2 cellular contexts compared by ENCODE assay signal in the genomic region with DNA sequence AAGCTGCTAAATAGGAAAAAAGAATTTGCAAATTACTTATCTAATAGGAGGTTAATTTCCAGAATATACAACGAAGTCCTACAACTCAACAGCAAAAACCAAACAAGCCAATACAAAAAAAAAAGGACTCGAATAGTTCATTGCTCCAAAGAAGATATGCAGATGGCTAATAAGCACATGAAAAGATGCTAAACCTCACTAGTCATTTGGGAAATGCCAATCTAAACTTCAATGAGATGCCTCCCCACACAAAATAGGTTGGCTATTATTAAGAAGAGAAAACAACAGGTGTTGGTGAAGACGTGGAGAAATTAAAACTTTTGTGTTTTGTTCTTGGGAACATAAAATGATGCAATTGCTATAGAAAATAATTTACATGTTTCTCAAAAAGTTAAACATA.
A peak's percentile ranks its signal among the peaks of the same experiment; 100 is the strongest.
TF ChIP-seq lines count a peak whose summit lies in the region.

No MANE protein-coding gene starts in this region.

TF ChIP-seq in GM23338, 12 proteins besides CTCF, POLR2A, EP300 and RAD21:
- TF ChIP-seq ZNF331 (CRISPR knock-in tag; IDR thresholded peaks at IDR 0.05; ENCODE audit: low read depth) (no peak), NANOG (IDR thresholded peaks at IDR 0.05; ENCODE audit: borderline replicate concordance) (peak; percentile 86)
TF ChIP-seq in GM23338: peak in this region for 1.

TF ChIP-seq in H1, 55 proteins besides CTCF, POLR2A, EP300 and RAD21:
- TF ChIP-seq CHD2 (IDR thresholded peaks at IDR 0.05; ENCODE audit: low read length), result no peak
- no peak for TF ChIP-seq SIX5 (IDR thresholded peaks at IDR 0.05; ENCODE audit: low read depth, low read length)
- no peak for TF ChIP-seq CBX5 (IDR thresholded peaks at IDR 0.05; ENCODE audit: low read depth, low read length)
- TF ChIP-seq, protein P1, sequence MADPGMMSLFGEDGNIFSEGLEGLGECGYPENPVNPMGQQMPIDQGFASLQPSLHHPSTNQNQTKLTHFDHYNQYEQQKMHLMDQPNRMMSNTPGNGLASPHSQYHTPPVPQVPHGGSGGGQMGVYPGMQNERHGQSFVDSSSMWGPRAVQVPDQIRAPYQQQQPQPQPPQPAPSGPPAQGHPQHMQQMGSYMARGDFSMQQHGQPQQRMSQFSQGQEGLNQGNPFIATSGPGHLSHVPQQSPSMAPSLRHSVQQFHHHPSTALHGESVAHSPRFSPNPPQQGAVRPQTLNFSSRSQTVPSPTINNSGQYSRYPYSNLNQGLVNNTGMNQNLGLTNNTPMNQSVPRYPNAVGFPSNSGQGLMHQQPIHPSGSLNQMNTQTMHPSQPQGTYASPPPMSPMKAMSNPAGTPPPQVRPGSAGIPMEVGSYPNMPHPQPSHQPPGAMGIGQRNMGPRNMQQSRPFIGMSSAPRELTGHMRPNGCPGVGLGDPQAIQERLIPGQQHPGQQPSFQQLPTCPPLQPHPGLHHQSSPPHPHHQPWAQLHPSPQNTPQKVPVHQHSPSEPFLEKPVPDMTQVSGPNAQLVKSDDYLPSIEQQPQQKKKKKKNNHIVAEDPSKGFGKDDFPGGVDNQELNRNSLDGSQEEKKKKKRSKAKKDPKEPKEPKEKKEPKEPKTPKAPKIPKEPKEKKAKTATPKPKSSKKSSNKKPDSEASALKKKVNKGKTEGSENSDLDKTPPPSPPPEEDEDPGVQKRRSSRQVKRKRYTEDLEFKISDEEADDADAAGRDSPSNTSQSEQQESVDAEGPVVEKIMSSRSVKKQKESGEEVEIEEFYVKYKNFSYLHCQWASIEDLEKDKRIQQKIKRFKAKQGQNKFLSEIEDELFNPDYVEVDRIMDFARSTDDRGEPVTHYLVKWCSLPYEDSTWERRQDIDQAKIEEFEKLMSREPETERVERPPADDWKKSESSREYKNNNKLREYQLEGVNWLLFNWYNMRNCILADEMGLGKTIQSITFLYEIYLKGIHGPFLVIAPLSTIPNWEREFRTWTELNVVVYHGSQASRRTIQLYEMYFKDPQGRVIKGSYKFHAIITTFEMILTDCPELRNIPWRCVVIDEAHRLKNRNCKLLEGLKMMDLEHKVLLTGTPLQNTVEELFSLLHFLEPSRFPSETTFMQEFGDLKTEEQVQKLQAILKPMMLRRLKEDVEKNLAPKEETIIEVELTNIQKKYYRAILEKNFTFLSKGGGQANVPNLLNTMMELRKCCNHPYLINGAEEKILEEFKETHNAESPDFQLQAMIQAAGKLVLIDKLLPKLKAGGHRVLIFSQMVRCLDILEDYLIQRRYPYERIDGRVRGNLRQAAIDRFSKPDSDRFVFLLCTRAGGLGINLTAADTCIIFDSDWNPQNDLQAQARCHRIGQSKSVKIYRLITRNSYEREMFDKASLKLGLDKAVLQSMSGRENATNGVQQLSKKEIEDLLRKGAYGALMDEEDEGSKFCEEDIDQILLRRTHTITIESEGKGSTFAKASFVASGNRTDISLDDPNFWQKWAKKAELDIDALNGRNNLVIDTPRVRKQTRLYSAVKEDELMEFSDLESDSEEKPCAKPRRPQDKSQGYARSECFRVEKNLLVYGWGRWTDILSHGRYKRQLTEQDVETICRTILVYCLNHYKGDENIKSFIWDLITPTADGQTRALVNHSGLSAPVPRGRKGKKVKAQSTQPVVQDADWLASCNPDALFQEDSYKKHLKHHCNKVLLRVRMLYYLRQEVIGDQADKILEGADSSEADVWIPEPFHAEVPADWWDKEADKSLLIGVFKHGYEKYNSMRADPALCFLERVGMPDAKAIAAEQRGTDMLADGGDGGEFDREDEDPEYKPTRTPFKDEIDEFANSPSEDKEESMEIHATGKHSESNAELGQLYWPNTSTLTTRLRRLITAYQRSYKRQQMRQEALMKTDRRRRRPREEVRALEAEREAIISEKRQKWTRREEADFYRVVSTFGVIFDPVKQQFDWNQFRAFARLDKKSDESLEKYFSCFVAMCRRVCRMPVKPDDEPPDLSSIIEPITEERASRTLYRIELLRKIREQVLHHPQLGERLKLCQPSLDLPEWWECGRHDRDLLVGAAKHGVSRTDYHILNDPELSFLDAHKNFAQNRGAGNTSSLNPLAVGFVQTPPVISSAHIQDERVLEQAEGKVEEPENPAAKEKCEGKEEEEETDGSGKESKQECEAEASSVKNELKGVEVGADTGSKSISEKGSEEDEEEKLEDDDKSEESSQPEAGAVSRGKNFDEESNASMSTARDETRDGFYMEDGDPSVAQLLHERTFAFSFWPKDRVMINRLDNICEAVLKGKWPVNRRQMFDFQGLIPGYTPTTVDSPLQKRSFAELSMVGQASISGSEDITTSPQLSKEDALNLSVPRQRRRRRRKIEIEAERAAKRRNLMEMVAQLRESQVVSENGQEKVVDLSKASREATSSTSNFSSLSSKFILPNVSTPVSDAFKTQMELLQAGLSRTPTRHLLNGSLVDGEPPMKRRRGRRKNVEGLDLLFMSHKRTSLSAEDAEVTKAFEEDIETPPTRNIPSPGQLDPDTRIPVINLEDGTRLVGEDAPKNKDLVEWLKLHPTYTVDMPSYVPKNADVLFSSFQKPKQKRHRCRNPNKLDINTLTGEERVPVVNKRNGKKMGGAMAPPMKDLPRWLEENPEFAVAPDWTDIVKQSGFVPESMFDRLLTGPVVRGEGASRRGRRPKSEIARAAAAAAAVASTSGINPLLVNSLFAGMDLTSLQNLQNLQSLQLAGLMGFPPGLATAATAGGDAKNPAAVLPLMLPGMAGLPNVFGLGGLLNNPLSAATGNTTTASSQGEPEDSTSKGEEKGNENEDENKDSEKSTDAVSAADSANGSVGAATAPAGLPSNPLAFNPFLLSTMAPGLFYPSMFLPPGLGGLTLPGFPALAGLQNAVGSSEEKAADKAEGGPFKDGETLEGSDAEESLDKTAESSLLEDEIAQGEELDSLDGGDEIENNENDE (IDR thresholded peaks at IDR 0.05; ENCODE audit: insufficient replicate concordance, low read length), result no peak
- no peak for TF ChIP-seq SIN3A (conservative IDR thresholded peaks at IDR 0.05 in 1 of 2, IDR thresholded peaks at IDR 0.05 in 1 of 2; ENCODE audit: low read depth in 1 of 2, low read length in 2 of 2)
- no peak for TF ChIP-seq NANOG (IDR thresholded peaks at IDR 0.05; ENCODE audit: insufficient read depth, low read depth, low read length, poor library complexity, severe bottlenecking)
- TF ChIP-seq RBBP5 (IDR thresholded peaks at IDR 0.05; ENCODE audit: borderline replicate concordance, low read depth, low read length), result no peak
- TF ChIP-seq SAP30 (IDR thresholded peaks at IDR 0.05; ENCODE audit: insufficient read depth, insufficient replicate concordance, low read length), result no peak
TF ChIP-seq in H1: peak in this region for 0.
